ENCODE assay signal across 1 cellular context in genomic region chr3:52596658-52597265, GRCh38.
TF ChIP-seq lines count a peak whose summit lies in the region.

No MANE protein-coding gene starts in this region.

TF ChIP-seq in GM23338, 12 proteins besides CTCF, POLR2A, EP300 and RAD21 (continued from another document):
- TF ChIP-seq ZNF462 (CRISPR knock-in tag; IDR thresholded peaks at IDR 0.05) (no peak), ZNF114 (CRISPR knock-in tag; IDR thresholded peaks at IDR 0.05) (no peak), EZH2phosphoT487 (IDR thresholded peaks at IDR 0.05; ENCODE audit: unreplicated experiment) (no peak), JUNB (IDR thresholded peaks at IDR 0.05; ENCODE audit: unreplicated experiment) (no peak), CREB1 (CRISPR knock-in tag; IDR thresholded peaks at IDR 0.05; ENCODE audit: low read depth) (no peak), STAT1 (IDR thresholded peaks at IDR 0.05; ENCODE audit: unreplicated experiment) (no peak), POLR2AphosphoS5 (IDR thresholded peaks at IDR 0.05; ENCODE audit: low read depth) (no peak), EZH2 (IDR thresholded peaks at IDR 0.05; ENCODE audit: low read depth, unreplicated experiment) (no peak)
TF ChIP-seq in GM23338: peak in this region for 0.
